1 cellular context compared by ENCODE assay signal in genomic region chr2:233600361-233600760, GRCh38.
A peak's percentile ranks its signal among the peaks of the same experiment; 100 is the strongest.
TF ChIP-seq lines count a peak whose summit lies in the region.

No MANE protein-coding gene starts in this region.

TF ChIP-seq in K562, 482 proteins besides CTCF, POLR2A, EP300 and RAD21 (continued from another document):
- peak; percentile 46; the same call in 1 of the 2 replicates for TF ChIP-seq CTBP1 (IDR thresholded peaks at IDR 0.05; ENCODE audit: borderline replicate concordance)
- TF ChIP-seq POLR2AphosphoS5 (IDR thresholded peaks at IDR 0.05; ENCODE audit: control insufficient read depth, insufficient read depth, low read depth, low read length), result no peak
- 0 out of 2 replicates have a peak, but pooled peaks have one; percentile 19 for TF ChIP-seq CBFA2T3 (IDR thresholded peaks at IDR 0.05)
- TF ChIP-seq RCOR1 (IDR thresholded peaks at IDR 0.05; ENCODE audit: borderline replicate concordance in 1 of 2, low read depth in 2 of 2, low read length in 2 of 2), result peak in 1 of 2 experiments; percentile 37; a peak in 1 of 4 replicates
- no peak for TF ChIP-seq ZNF561 (CRISPR knock-in tag; conservative IDR thresholded peaks at IDR 0.05)
- TF ChIP-seq MEIS2 (IDR thresholded peaks at IDR 0.05; ENCODE audit: partially characterized antibody), result peak; percentile 11
- TF ChIP-seq SMC3 (conservative IDR thresholded peaks at IDR 0.05; ENCODE audit: insufficient read depth, low read depth, low read length), result no peak
- TF ChIP-seq RBBP5 (IDR thresholded peaks at IDR 0.05; ENCODE audit: borderline replicate concordance, insufficient read depth, low read length, poor library complexity, severe bottlenecking), result no peak
- TF ChIP-seq, protein P1, sequence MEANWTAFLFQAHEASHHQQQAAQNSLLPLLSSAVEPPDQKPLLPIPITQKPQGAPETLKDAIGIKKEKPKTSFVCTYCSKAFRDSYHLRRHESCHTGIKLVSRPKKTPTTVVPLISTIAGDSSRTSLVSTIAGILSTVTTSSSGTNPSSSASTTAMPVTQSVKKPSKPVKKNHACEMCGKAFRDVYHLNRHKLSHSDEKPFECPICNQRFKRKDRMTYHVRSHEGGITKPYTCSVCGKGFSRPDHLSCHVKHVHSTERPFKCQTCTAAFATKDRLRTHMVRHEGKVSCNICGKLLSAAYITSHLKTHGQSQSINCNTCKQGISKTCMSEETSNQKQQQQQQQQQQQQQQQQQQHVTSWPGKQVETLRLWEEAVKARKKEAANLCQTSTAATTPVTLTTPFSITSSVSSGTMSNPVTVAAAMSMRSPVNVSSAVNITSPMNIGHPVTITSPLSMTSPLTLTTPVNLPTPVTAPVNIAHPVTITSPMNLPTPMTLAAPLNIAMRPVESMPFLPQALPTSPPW (CRISPR knock-in tag; IDR thresholded peaks at IDR 0.05), result peak; percentile 16; the same call in 1 of the 2 replicates
- TF ChIP-seq NFE2 (IDR thresholded peaks at IDR 0.05; ENCODE audit: low read depth), result peak; percentile 54; the same call in 1 of the 2 replicates
